In the genomic region with DNA sequence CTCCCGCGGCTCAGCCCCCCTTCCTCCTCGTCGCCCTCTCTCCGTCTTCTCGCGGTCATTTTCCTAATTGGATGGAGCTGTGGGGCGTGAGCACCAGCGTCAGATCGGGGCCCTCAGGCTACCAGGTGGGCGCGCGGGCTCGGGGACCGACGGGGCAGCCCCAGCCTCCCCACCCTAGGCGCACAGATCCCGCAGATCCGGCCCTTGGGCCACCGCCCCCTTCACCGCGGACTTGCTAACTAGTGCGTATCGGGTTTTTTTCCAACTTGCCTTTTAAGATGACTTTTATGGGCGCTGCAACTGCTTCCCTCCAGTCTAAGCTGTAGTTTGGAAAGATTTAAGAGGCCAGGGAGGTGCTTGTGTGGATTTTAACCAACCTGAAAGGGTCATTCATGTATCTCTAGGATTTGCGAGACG, we compare ENCODE assay signal across 8 cellular contexts. TPM values are rescaled to one million over a fixed set of nuclear protein-coding genes. Genes with fewer than 3 reads are reported as not detected.
DNase-seq lines count a peak whose midpoint lies in the region; ATAC-seq and TF ChIP-seq lines count a peak whose summit lies in the region.

No MANE protein-coding gene starts in this region.

- H3K4me1 ChIP-seq in PC-3 (ENCODE audit: insufficient read depth, low read length) (peaks cover 78% of the 10 kb centered on the region), iPS-15b (ENCODE audit: control insufficient read depth, insufficient read depth, low read length) (peaks cover 35% of the 10 kb centered on the region), skeletal muscle tissue (ENCODE audit: control insufficient read depth in 3 of 3, insufficient read depth in 3 of 3, low read length in 3 of 3) (peaks cover 43 to 52% (median 48%) of the 10 kb centered on the region in 3 donors)

- H3K27me3 ChIP-seq in PC-3 (ENCODE audit: low read length) (no peaks in the 10 kb centered on the region), iPS-15b (ENCODE audit: control insufficient read depth, insufficient read depth, low read length) (peaks cover 9% of the 10 kb centered on the region), skeletal muscle tissue (ENCODE audit: control insufficient read depth in 3 of 3, insufficient read depth in 3 of 3, low read length in 3 of 3) (no peaks in the 10 kb centered on the region)

- no peaks in the 10 kb centered on the region for H3K9me3 ChIP-seq in PC-3 (ENCODE audit: low read length)
- H3K9me3 ChIP-seq in iPS-15b (ENCODE audit: control insufficient read depth, insufficient read depth, low read length), result no peaks in the 10 kb centered on the region
- no peaks in the 10 kb centered on the region for H3K9me3 ChIP-seq in skeletal muscle tissue (ENCODE audit: control insufficient read depth in 3 of 3, low read length in 3 of 3)

- H3K27ac ChIP-seq in PC-3 (ENCODE audit: low read length) (peak overlapping the region; percentile 41; the same call in 1 of the 2 replicates), skeletal muscle tissue (ENCODE audit: low read depth, low read length) (peak overlapping the region; percentile 62)

- CTCF ChIA-PET in PC-3 (lab: Charles Lee), result interaction anchor here (0.8 kb wide), 1 partner anchor 31 kb away, joined by 3 read pairs; no protein-coding TSS in a partner anchor

- intact Hi-C loops in PC-3 (cut with micrococcal nuclease), result loop anchor here (10.0 kb wide), 1 partner anchor 108 kb away; a partner anchor contains a TSS

- H3K9ac ChIP-seq in PC-3 (ENCODE audit: low read length) (peak overlapping the region; percentile 82), iPS-15b (ENCODE audit: low read depth, low read length) (peak overlapping the region; percentile 9), skeletal muscle tissue (ENCODE audit: low read depth in 1 of 3, low read length in 3 of 3) (peak overlapping the region; percentile 76 to 81 (median 78))

- ATAC-seq in PC-3 (peak; percentile 8), HG03378 (IDR thresholded peaks at IDR 0.05; ENCODE audit: unreplicated experiment) (no peak)

- POLR2A ChIA-PET in PC-3 (lab: Charles Lee; ENCODE audit: unreplicated experiment), result interaction anchor here (0.7 to 0.8 kb wide), 2 partner anchors 64 to 69 kb away, joined by 3 read pairs; no protein-coding TSS in a partner anchor

- H3K79me2 ChIP-seq in PC-3 (ENCODE audit: low read length), result peaks cover 52% of the 10 kb centered on the region

- H3K4me3 ChIP-seq in PC-3 (ENCODE audit: low read length), result peak overlapping the region; percentile 89
- peak overlapping the region; percentile 67 for H3K4me3 ChIP-seq in astrocyte of the cerebellum (ENCODE audit: low read depth, low read length)
- H3K4me3 ChIP-seq in iPS-15b (ENCODE audit: low read depth, low read length), result peak overlapping the region; percentile 61
- peak overlapping the region; percentile 70 to 78 (median 75) for H3K4me3 ChIP-seq in skeletal muscle tissue (ENCODE audit: low read length in 3 of 3)

- BruUV-seq in PC-3 (replicated peaks; lab: Mats Ljungman, UMichigan), result no TSS peak

- peak overlapping the region; percentile 79 for H3K4me2 ChIP-seq in PC-3 (ENCODE audit: low read length)

- no peaks in the 10 kb centered on the region for H3K36me3 ChIP-seq in PC-3 (ENCODE audit: low read depth, low read length)
- H3K36me3 ChIP-seq in iPS-15b (ENCODE audit: control insufficient read depth, insufficient read depth, low read length), result no peaks in the 10 kb centered on the region
- H3K36me3 ChIP-seq in skeletal muscle tissue (ENCODE audit: control insufficient read depth in 3 of 3, insufficient read depth in 3 of 3, low read length in 3 of 3), result no peaks in the 10 kb centered on the region

- in situ Hi-C loops in astrocyte of the cerebellum (cut with HindIII; ENCODE audit: low sequenced_read_pairs), result no loop called here

- H2AFZ ChIP-seq in PC-3 (ENCODE audit: low read length), result peak overlapping the region; percentile 65

- H3K9me2 ChIP-seq in PC-3 (replicated peaks; ENCODE audit: low read length), result no peaks in the 10 kb centered on the region

- DNase-seq in ELF-1 (ENCODE audit: low read depth, low spot score) (peak; percentile 62), HCEC 1CT (peak; percentile 35), PC-3 (peak; percentile 41), astrocyte of the cerebellum (ENCODE audit: low read depth) (no peak), NCI-H128 (lab: John Stamatoyannopoulos, UW; ENCODE audit: unreplicated experiment) (no peak)

- H4K20me1 ChIP-seq in PC-3 (ENCODE audit: low read length), result 0 out of 2 replicates have a peak, but pooled peaks cover 3% of the 10 kb centered on the region

- no peak for TF ChIP-seq CTCF in PC-3 (conservative IDR thresholded peaks at IDR 0.05; ENCODE audit: low read depth, low read length)
- no peak for TF ChIP-seq CTCF in astrocyte of the cerebellum (IDR thresholded peaks at IDR 0.05; ENCODE audit: low read depth, low read length, missing control alignments)

- peaks cover 3% of the 10 kb centered on the region for H3F3A ChIP-seq in PC-3 (ENCODE audit: low read length, unreplicated experiment)

RNA-seq across cellular contexts. Expression of a gene that starts 1.3 kb away (rescaled TPM):
- total RNA-seq in PC-3 (2014; rRNA removed), result 12.9 and 21.2 TPM in 2 replicates
- 3.7 TPM for total RNA-seq in skeletal muscle tissue

Comparison
In these comparisons a context has a peak if more than half of its experiments do, and no peak if none do; other contexts are left out.
1. DNase-seq: peak in ELF-1 (single experiment), HCEC 1CT (single experiment) and PC-3 (single experiment); none in astrocyte of the cerebellum (single experiment) and NCI-H128 (single experiment).
2. H3K9ac ChIP-seq: peak in every context shown above with its lines; median percentile 82 in PC-3; 78 in skeletal muscle tissue; 9 in iPS-15b.
3. Peak in every context shown above with its lines, with median percentiles within 50 percentile points of each other: H3K4me3 ChIP-seq.